Comparison of ENCODE assay signal across 1 cellular context in genomic region chr7:128829391-128830166, GRCh38.
TF ChIP-seq lines count a peak whose summit lies in the region.

No MANE protein-coding gene starts in this region.

TF ChIP-seq in H1, 55 proteins besides CTCF, POLR2A, EP300 and RAD21:
- TF ChIP-seq ATF2 (IDR thresholded peaks at IDR 0.05; ENCODE audit: low read length) (no peak), CTBP2 (IDR thresholded peaks at IDR 0.05; ENCODE audit: borderline replicate concordance, insufficient read depth, insufficient read length, low read length) (no peak), EZH2 (IDR thresholded peaks at IDR 0.05; ENCODE audit: low read depth, low read length, severe bottlenecking) (no peak), GABPA (IDR thresholded peaks at IDR 0.05; ENCODE audit: borderline replicate concordance, insufficient read depth, low read length) (no peak), E2F6 (IDR thresholded peaks at IDR 0.05) (no peak), PHF8 (conservative IDR thresholded peaks at IDR 0.05; ENCODE audit: low read depth, low read length) (no peak), RNF2 (IDR thresholded peaks at IDR 0.05; ENCODE audit: borderline replicate concordance, low read depth, low read length, missing control alignments, poor library complexity, severe bottlenecking) (no peak), SUZ12 (IDR thresholded peaks at IDR 0.05; ENCODE audit: low read length) (no peak), BCL11A (IDR thresholded peaks at IDR 0.05; ENCODE audit: low read depth in 2 of 2, low read length in 2 of 2) (no peak), RFX5 (IDR thresholded peaks at IDR 0.05; ENCODE audit: borderline replicate concordance, low read depth, low read length) (no peak), MAX (IDR thresholded peaks at IDR 0.05) (no peak), SP2 (IDR thresholded peaks at IDR 0.05; ENCODE audit: low read length) (no peak), FOSL1 (IDR thresholded peaks at IDR 0.05; ENCODE audit: insufficient read depth, low read depth, low read length) (no peak), KDM5A (IDR thresholded peaks at IDR 0.05; ENCODE audit: low read length) (no peak), SAP30 (IDR thresholded peaks at IDR 0.05; ENCODE audit: insufficient read depth, insufficient replicate concordance, low read length) (no peak), HDAC6 (IDR thresholded peaks at IDR 0.05; ENCODE audit: low read depth, low read length) (no peak), JUN (IDR thresholded peaks at IDR 0.05; ENCODE audit: low read depth, low read length) (no peak), TAF7 (optimal IDR thresholded peaks at IDR 0.05; ENCODE audit: borderline replicate concordance, low read depth, low read length) (no peak)
